1 cellular context compared by ENCODE assay signal in the genomic region with DNA sequence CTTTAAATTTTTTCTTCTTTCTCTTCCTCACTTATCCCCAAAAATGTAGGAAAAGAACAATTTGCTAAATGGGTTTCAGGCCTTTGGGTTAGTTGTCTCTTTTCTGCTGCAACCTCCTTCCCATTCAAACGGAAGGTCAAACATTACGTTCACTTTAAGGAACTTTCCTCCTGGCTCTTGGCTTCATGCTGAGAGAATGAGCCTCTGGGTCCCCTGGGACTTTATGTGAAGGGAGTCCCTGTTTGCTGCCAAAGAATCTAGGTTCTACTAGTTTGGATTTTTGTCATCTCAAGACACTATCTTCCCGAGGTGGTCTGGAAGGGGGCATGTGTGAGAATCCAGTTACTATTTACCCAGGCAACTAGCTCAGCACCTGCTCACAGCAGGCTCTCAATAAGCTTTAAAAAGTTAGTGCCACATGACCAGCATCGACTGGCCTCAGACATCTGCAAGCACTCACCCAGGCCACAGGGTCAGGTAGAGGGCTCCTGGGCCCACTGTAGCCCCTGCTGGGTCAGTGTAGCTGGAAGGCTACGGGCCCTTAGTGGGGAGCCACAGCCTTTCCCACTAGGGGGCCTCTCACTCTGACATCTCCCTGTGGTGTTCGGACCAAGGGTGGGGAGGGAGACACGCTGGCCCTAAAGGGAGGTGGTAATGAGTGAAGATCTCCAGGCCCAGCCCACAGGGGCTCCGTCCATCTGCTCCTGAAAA.
TF ChIP-seq lines count a peak whose summit lies in the region.

No MANE protein-coding gene starts in this region.

TF ChIP-seq in WTC11, 78 proteins besides CTCF, POLR2A, EP300 and RAD21 (continued from another document):
- 0 out of 2 replicates have a peak, but pooled peaks have one; percentile 36 for TF ChIP-seq ERG (CRISPR knock-in tag; IDR thresholded peaks at IDR 0.05)
- peak; percentile 55 for TF ChIP-seq USF2 (CRISPR knock-in tag; IDR thresholded peaks at IDR 0.05)
- TF ChIP-seq PRRX2 (CRISPR knock-in tag; IDR thresholded peaks at IDR 0.05), result no peak
- no peak for TF ChIP-seq ZBTB43 (CRISPR knock-in tag; IDR thresholded peaks at IDR 0.05)
- TF ChIP-seq ZNF396 (CRISPR knock-in tag; IDR thresholded peaks at IDR 0.05; ENCODE audit: borderline replicate concordance), result no peak
